ENCODE assay signal across 14 cellular contexts in genomic region chr4:71559957-71560541, GRCh38.
DNase-seq lines count a peak whose midpoint lies in the region; ATAC-seq, FAIRE-seq and TF ChIP-seq lines count a peak whose summit lies in the region.
"Had no signal": no experiment of that assay in that cellular context is flagged by ENCODE, and none has a peak within 500 bp of the region (broad histone marks: within the 10 kb centered on the region; RNA-seq: fewer than 3 reads in every experiment).

No MANE protein-coding gene starts in this region.

- H3K27me3 Mint-ChIP-seq in HFFc6 (ENCODE audit: insufficient read depth) = no peaks in the 10 kb centered on the region; the same call in 1 of the 2 replicates

- H3K27ac ChIP-seq in foreskin keratinocyte = no peak overlapping the region
- H3K27ac ChIP-seq in colonic mucosa = no peak overlapping the region

- H3K27ac Mint-ChIP-seq in HFFc6 = peak overlapping the region; percentile 87
- H3K27ac Mint-ChIP-seq: activated naive CD4-positive, alpha-beta T cell treated with anti-CD3 and anti-CD28 coated beads for 36 hours; CD4-positive, CD25-positive, alpha-beta regulatory T cell; endodermal cell had no signal

- intact Hi-C loops in colonic mucosa (cut with DNase I) = loop anchor here (10.0 kb wide), 1 partner anchor 155 kb away; no protein-coding TSS in a partner anchor

- no peak overlapping the region for H3K9ac ChIP-seq in colonic mucosa (ENCODE audit: low read depth in 2 of 2, low read length in 2 of 2)

- H3K27me3 ChIP-seq in foreskin keratinocyte (no peaks in the 10 kb centered on the region), colonic mucosa (no peaks in the 10 kb centered on the region)

- TF ChIP-seq CTCF in HFFc6 (IDR thresholded peaks at IDR 0.05) (no peak), foreskin keratinocyte (conservative IDR thresholded peaks at IDR 0.05) (no peak), colonic mucosa (IDR thresholded peaks at IDR 0.05) (no peak)

- H3K9me3 Mint-ChIP-seq in HFFc6 = no peaks in the 10 kb centered on the region
- H3K9me3 Mint-ChIP-seq: activated naive CD4-positive, alpha-beta T cell treated with anti-CD3 and anti-CD28 coated beads for 36 hours; endodermal cell had no signal

- peak overlapping the region; percentile 37 for H3K4me3 Mint-ChIP-seq in HFFc6
- H3K4me3 Mint-ChIP-seq: activated naive CD4-positive, alpha-beta T cell treated with anti-CD3 and anti-CD28 coated beads for 36 hours; CD4-positive, CD25-positive, alpha-beta regulatory T cell; endodermal cell had no signal

- H3K9me3 ChIP-seq in colonic mucosa = no peaks in the 10 kb centered on the region

- H3K4me1 ChIP-seq in foreskin keratinocyte (no peaks in the 10 kb centered on the region), colonic mucosa (no peaks in the 10 kb centered on the region)

- peak; percentile 42 for DNase-seq in HFFc6
- DNase-seq in amniotic stem cell (lab: John Stamatoyannopoulos, UW) = peak; percentile 2
- DNase-seq in foreskin keratinocyte = peak; percentile 18 to 34
- peak; percentile 9 for DNase-seq in urothelium cell line (ENCODE audit: low spot score)
- DNase-seq in NK-92 treated with Interleukin-12 subunit alpha and Interleukin-12 subunit beta, amount 100 ng/mL, for 24 hours (lab: John Stamatoyannopoulos, UW) = no peak
- DNase-seq in NCI-H2107 treated with DMSO at 0.1 percent for 48 hours (lab: John Stamatoyannopoulos, UW; ENCODE audit: unreplicated experiment) = no peak
- DNase-seq in colonic mucosa = no peak
- DNase-seq: activated CD4-positive, CD25-positive, alpha-beta regulatory T cell treated with anti-CD3 and anti-CD28 coated beads, Interleukin-2, amount 50 U/mL, for 72 hours; activated naive CD4-positive, alpha-beta T cell treated with anti-CD3 and anti-CD28 coated beads for 36 hours; CD4-positive, CD25-positive, alpha-beta regulatory T cell; central memory CD4-positive, alpha-beta T cell; endodermal cell; T-helper 2 cell had no signal

- ATAC-seq in foreskin keratinocyte = peak; percentile 61

- H3K4me3 ChIP-seq in colonic mucosa = no peak overlapping the region

- peaks cover 21% of the 10 kb centered on the region for H3K36me3 Mint-ChIP-seq in HFFc6 (ENCODE audit: low read depth)
- H3K36me3 Mint-ChIP-seq: CD4-positive, CD25-positive, alpha-beta regulatory T cell had no signal

- peaks cover 21% of the 10 kb centered on the region for H3K4me1 Mint-ChIP-seq in HFFc6 (ENCODE audit: low read depth)
- H3K4me1 Mint-ChIP-seq: CD4-positive, CD25-positive, alpha-beta regulatory T cell had no signal

- FAIRE-seq in urothelium cell line (lab: Jason Lieb, UNC) = no peak
- FAIRE-seq: HTR-8/SVneo had no signal

- no peaks in the 10 kb centered on the region for H3K36me3 ChIP-seq in colonic mucosa

Comparison
In these comparisons a context has a peak if more than half of its experiments do, and no peak if none do; other contexts are left out.
1. DNase-seq: peak in HFFc6 (single experiment), amniotic stem cell (single experiment), foreskin keratinocyte (2 of 2) and urothelium cell line (single experiment); none in NK-92 treated with Interleukin-12 subunit alpha and Interleukin-12 subunit beta, amount 100 ng/mL, for 24 hours (single experiment), NCI-H2107 treated with DMSO at 0.1 percent for 48 hours (single experiment) and colonic mucosa (single experiment).